1 cellular context compared by ENCODE assay signal in the genomic region with DNA sequence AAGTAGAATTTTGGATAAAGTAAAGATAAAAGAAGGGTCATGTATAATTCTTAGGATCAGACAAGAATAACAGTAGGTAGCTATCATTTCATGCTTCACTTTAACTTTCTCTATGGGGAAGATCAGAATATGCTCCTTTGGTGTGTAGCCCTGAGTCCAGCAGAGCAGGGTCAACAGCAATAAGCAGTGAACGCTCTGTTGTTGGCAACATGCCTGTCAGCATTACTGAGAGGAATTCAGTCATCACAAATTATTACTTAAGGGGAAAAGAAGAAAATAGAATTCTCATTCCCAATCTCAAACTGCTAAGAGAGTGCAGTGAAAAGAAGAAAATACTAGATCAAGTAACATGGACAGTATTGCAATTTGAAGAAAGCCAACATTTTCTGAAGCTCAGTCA.
TF ChIP-seq lines count a peak whose summit lies in the region.

No MANE protein-coding gene starts in this region.

TF ChIP-seq in GM23338, 12 proteins besides CTCF, POLR2A, EP300 and RAD21 (continued from another document):
- TF ChIP-seq, protein P1, sequence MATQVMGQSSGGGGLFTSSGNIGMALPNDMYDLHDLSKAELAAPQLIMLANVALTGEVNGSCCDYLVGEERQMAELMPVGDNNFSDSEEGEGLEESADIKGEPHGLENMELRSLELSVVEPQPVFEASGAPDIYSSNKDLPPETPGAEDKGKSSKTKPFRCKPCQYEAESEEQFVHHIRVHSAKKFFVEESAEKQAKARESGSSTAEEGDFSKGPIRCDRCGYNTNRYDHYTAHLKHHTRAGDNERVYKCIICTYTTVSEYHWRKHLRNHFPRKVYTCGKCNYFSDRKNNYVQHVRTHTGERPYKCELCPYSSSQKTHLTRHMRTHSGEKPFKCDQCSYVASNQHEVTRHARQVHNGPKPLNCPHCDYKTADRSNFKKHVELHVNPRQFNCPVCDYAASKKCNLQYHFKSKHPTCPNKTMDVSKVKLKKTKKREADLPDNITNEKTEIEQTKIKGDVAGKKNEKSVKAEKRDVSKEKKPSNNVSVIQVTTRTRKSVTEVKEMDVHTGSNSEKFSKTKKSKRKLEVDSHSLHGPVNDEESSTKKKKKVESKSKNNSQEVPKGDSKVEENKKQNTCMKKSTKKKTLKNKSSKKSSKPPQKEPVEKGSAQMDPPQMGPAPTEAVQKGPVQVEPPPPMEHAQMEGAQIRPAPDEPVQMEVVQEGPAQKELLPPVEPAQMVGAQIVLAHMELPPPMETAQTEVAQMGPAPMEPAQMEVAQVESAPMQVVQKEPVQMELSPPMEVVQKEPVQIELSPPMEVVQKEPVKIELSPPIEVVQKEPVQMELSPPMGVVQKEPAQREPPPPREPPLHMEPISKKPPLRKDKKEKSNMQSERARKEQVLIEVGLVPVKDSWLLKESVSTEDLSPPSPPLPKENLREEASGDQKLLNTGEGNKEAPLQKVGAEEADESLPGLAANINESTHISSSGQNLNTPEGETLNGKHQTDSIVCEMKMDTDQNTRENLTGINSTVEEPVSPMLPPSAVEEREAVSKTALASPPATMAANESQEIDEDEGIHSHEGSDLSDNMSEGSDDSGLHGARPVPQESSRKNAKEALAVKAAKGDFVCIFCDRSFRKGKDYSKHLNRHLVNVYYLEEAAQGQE (IDR thresholded peaks at IDR 0.05; ENCODE audit: unreplicated experiment), result no peak
- TF ChIP-seq ZNF114 (CRISPR knock-in tag; IDR thresholded peaks at IDR 0.05) (no peak), POLR2AphosphoS5 (IDR thresholded peaks at IDR 0.05; ENCODE audit: low read depth) (no peak), EZH2 (IDR thresholded peaks at IDR 0.05; ENCODE audit: low read depth, unreplicated experiment) (no peak), ZNF331 (CRISPR knock-in tag; IDR thresholded peaks at IDR 0.05; ENCODE audit: low read depth) (no peak), CREB1 (CRISPR knock-in tag; IDR thresholded peaks at IDR 0.05; ENCODE audit: low read depth) (no peak), EZH2phosphoT487 (IDR thresholded peaks at IDR 0.05; ENCODE audit: unreplicated experiment) (no peak), STAT1 (IDR thresholded peaks at IDR 0.05; ENCODE audit: unreplicated experiment) (no peak), NANOG (IDR thresholded peaks at IDR 0.05; ENCODE audit: borderline replicate concordance) (no peak)
- TF ChIP-seq, protein P2, sequence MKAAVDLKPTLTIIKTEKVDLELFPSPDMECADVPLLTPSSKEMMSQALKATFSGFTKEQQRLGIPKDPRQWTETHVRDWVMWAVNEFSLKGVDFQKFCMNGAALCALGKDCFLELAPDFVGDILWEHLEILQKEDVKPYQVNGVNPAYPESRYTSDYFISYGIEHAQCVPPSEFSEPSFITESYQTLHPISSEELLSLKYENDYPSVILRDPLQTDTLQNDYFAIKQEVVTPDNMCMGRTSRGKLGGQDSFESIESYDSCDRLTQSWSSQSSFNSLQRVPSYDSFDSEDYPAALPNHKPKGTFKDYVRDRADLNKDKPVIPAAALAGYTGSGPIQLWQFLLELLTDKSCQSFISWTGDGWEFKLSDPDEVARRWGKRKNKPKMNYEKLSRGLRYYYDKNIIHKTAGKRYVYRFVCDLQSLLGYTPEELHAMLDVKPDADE (IDR thresholded peaks at IDR 0.05), result no peak
